ENCODE assay signal across 13 cellular contexts in the genomic region with DNA sequence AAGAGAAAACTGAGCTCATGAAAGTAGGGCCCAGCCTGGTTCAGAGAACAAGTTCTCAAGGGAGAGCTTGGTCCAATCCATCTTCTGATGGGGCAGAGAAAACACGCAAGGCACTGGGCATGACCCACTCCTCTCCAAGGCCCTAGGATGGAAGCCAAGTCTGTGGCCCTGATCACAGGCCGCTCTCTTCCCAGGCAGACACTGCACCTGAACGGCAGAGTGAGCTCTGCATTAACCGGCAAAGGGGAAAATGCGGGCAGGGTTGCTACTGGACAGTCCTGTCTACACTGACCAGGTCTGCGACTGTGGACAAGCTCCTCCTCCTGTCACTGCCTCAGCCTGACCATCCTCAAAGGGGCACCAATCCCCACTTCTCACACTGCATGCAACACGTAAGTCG.
"Had no signal": no experiment of that assay in that cellular context is flagged by ENCODE, and none has a peak within 500 bp of the region (broad histone marks: within the 10 kb centered on the region; RNA-seq: fewer than 3 reads in every experiment).

No MANE protein-coding gene starts in this region.

- H3K27ac Mint-ChIP-seq: activated B cell treated with CpG ODN at 0.5 μM for 24 hours; natural killer cell treated with Interleukin-12 subunit alpha and Interleukin-12 subunit beta and Interleukin-15 and Interleukin-18, amount 100 ng/mL, for 72 hours; stimulated activated naive CD8-positive, alpha-beta T cell treated with anti-CD3 and anti-CD28 coated beads, Interleukin-15, Interleukin-2, amounts not matched to agents 100 ng/mL and 50 ng/mL, for 24 hours had no signal

- H3K4me1 ChIP-seq: ascending aorta had no signal

- H3K4me3 Mint-ChIP-seq: activated B cell treated with CpG ODN at 0.5 μM for 24 hours; activated T-cell treated with anti-CD3 and anti-CD28 coated beads, Interleukin-2, amount 50 U/mL, for 4 hours; natural killer cell treated with Interleukin-12 subunit alpha and Interleukin-12 subunit beta and Interleukin-15 and Interleukin-18, amount 100 ng/mL, for 72 hours; stimulated activated naive CD8-positive, alpha-beta T cell treated with anti-CD3 and anti-CD28 coated beads, Interleukin-15, Interleukin-2, amounts not matched to agents 100 ng/mL and 50 ng/mL, for 24 hours had no signal

- ATAC-seq: activated T-cell treated with anti-CD3 and anti-CD28 coated beads, Interleukin-2, amount 50 U/mL, for 4 hours; left colon; natural killer cell treated with Interleukin-12 subunit alpha and Interleukin-12 subunit beta and Interleukin-15 and Interleukin-18, amount 100 ng/mL, for 72 hours had no signal

- H3K4me3 ChIP-seq: ascending aorta, sigmoid colon had no signal

- DNase-seq: activated B cell treated with CpG ODN at 0.5 μM for 24 hours; activated CD4-positive, alpha-beta T cell treated with anti-CD3 and anti-CD28 coated beads, Interleukin-2, amount 50 U/mL, for 1 hour; activated gamma-delta T cell; activated T-cell treated with anti-CD3 and anti-CD28 coated beads, Interleukin-2, amount 50 U/mL, for 4 hours; left colon; occipital lobe; sigmoid colon; stimulated activated CD4-positive, alpha-beta T cell treated with anti-CD3 and anti-CD28 coated beads, Interleukin-12 subunit alpha, Interleukin-12 subunit beta, amount 100 ng/mL, for 4 hours; T-helper 2 cell had no signal

- H3K27ac ChIP-seq: ascending aorta had no signal

- H3K9me3 Mint-ChIP-seq: activated B cell treated with CpG ODN at 0.5 μM for 24 hours; activated T-cell treated with anti-CD3 and anti-CD28 coated beads, Interleukin-2, amount 50 U/mL, for 4 hours; natural killer cell treated with Interleukin-12 subunit alpha and Interleukin-12 subunit beta and Interleukin-15 and Interleukin-18, amount 100 ng/mL, for 72 hours; stimulated activated naive CD8-positive, alpha-beta T cell treated with anti-CD3 and anti-CD28 coated beads, Interleukin-15, Interleukin-2, amounts not matched to agents 100 ng/mL and 50 ng/mL, for 24 hours had no signal

- H3K27me3 ChIP-seq: ascending aorta, dorsolateral prefrontal cortex, sigmoid colon had no signal

- H3K9me3 ChIP-seq: ascending aorta, sigmoid colon had no signal

- H3K27me3 Mint-ChIP-seq: activated B cell treated with CpG ODN at 0.5 μM for 24 hours; natural killer cell treated with Interleukin-12 subunit alpha and Interleukin-12 subunit beta and Interleukin-15 and Interleukin-18, amount 100 ng/mL, for 72 hours; stimulated activated naive CD8-positive, alpha-beta T cell treated with anti-CD3 and anti-CD28 coated beads, Interleukin-15, Interleukin-2, amounts not matched to agents 100 ng/mL and 50 ng/mL, for 24 hours had no signal
